ENCODE assay signal across 6 cellular contexts in the genomic region with DNA sequence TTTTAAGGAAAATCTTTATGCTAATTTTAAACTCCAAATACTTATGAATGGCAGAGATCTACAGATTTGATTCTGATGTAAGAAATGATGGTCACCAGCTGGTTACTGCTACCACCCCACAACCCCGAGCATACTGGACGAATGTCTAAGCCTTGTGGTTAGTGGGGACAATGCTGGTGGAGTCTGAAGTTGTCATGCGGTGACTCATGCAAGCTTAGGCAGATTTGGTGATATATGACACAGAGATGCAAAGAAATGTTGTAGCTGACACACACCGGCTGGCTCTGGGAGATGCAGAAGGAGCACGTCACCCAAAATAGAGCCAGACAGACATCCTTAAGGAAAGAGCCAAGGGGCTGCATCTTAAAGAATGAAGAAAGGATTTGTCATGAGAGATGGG. TPM values are rescaled to one million over a fixed set of nuclear protein-coding genes. Genes with fewer than 3 reads are reported as not detected.
"Had no signal": no experiment of that assay in that cellular context is flagged by ENCODE, and none has a peak within 500 bp of the region (broad histone marks: within the 10 kb centered on the region; RNA-seq: fewer than 3 reads in every experiment).

No MANE protein-coding gene starts in this region.

RNA-seq across cellular contexts. Expression of a gene that starts 48.9 kb away (rescaled TPM):
- total RNA-seq: kidney epithelial cell, mononuclear cell, natural killer cell, occipital lobe, osteocyte, temporal lobe had no signal
